ENCODE assay signal across 2 cellular contexts in genomic region chr19:1243768-1244692, GRCh38.
TF ChIP-seq lines count a peak whose summit lies in the region.

No MANE protein-coding gene starts in this region.

TF ChIP-seq in GM23338, 12 proteins besides CTCF, POLR2A, EP300 and RAD21:
- TF ChIP-seq STAT1 (IDR thresholded peaks at IDR 0.05; ENCODE audit: unreplicated experiment) (no peak), ZNF462 (CRISPR knock-in tag; IDR thresholded peaks at IDR 0.05) (no peak), POLR2AphosphoS5 (IDR thresholded peaks at IDR 0.05; ENCODE audit: low read depth) (no peak), EZH2 (IDR thresholded peaks at IDR 0.05; ENCODE audit: low read depth, unreplicated experiment) (no peak), NANOG (IDR thresholded peaks at IDR 0.05; ENCODE audit: borderline replicate concordance) (no peak), ZNF114 (CRISPR knock-in tag; IDR thresholded peaks at IDR 0.05) (no peak), REST (IDR thresholded peaks at IDR 0.05; ENCODE audit: unreplicated experiment) (no peak), ETS1 (IDR thresholded peaks at IDR 0.05) (no peak), JUNB (IDR thresholded peaks at IDR 0.05; ENCODE audit: unreplicated experiment) (no peak)

TF ChIP-seq in endothelial cell of umbilical vein, 7 proteins besides CTCF, POLR2A, EP300 and RAD21:
- TF ChIP-seq FOS (IDR thresholded peaks at IDR 0.05; ENCODE audit: borderline replicate concordance, insufficient read depth, low read length) = no peak
- no peak for TF ChIP-seq GATA2 (IDR thresholded peaks at IDR 0.05; ENCODE audit: insufficient read depth, insufficient read length, low read depth, low read length)
